Comparison of ENCODE assay signal across 30 cellular contexts in the genomic region with DNA sequence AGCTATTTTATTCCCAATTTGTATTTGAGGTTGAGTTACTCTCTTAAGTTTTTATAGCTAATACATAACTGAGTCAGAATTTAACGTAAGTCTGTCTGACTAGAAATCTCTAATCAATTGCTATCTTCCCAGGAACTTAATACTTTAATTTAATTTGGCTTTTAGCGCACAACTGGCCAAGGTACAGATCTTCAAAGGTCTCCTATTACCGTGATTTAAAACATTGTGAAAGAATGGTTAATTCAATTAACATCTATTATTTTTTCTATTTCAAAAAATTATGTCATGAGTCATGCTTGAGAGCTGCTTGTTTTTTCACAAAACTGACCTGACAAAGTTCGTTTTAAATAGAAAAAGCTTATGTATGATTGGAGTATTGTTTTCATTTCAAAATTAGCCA. TPM values are rescaled to one million over a fixed set of nuclear protein-coding genes. Genes with fewer than 3 reads are reported as not detected.
DNase-seq lines count a peak whose midpoint lies in the region; ATAC-seq, FAIRE-seq and TF ChIP-seq lines count a peak whose summit lies in the region.
"Had no signal": no experiment of that assay in that cellular context is flagged by ENCODE, and none has a peak within 500 bp of the region (broad histone marks: within the 10 kb centered on the region; RNA-seq: fewer than 3 reads in every experiment).

No MANE protein-coding gene starts in this region.

- intact Hi-C loops in HepG2 (cut with micrococcal nuclease; ENCODE audit: unreplicated experiment) (no loop called here), right lobe of liver (cut with DNase I) (no loop called here)
- intact Hi-C loops in naive thymus-derived CD4-positive, alpha-beta T cell (cut with micrococcal nuclease): loop anchor here in 1 of 2 donors (5.0 kb wide), 1 partner anchor 65 kb away; a partner anchor contains a TSS

- CTCF ChIA-PET in HepG2 (lab: Yijun Ruan, JAX; ENCODE audit: low intra/inter-chr PET ratio, low total read pairs) (no interaction called here), SK-N-SH (lab: Yijun Ruan, JAX) (interaction anchor here (1.3 kb wide), 1 partner anchor 318 kb away, joined by 4 read pairs; a partner anchor contains a TSS)
- CTCF ChIA-PET in naive thymus-derived CD4-positive, alpha-beta T cell (lab: Charles Lee): interaction anchor here (0.6 to 1.8 kb wide), 3 partner anchors 9 to 318 kb away, joined by 3 to 4 read pairs (median 3); a partner anchor contains a TSS

- H4K20me1 ChIP-seq in HepG2 (ENCODE audit: insufficient read depth, low read length) (no peaks in the 10 kb centered on the region), SK-N-SH (ENCODE audit: insufficient read depth) (no peaks in the 10 kb centered on the region)
- H4K20me1 ChIP-seq: BLaER1 had no signal

- H3K79me2 ChIP-seq in HepG2 (ENCODE audit: insufficient read depth, low read length) (no peaks in the 10 kb centered on the region), SK-N-SH (ENCODE audit: insufficient read depth) (no peaks in the 10 kb centered on the region)

- no peak overlapping the region for H2AFZ ChIP-seq in HepG2 (ENCODE audit: low read length)
- H2AFZ ChIP-seq in SK-N-SH (ENCODE audit: low read depth): peak overlapping the region; percentile 30; the same call in 1 of the 2 replicates

- no peaks in the 10 kb centered on the region for H3K4me1 ChIP-seq in HepG2 (ENCODE audit: insufficient read depth, low read length)
- peaks cover 0 to 23% (median 11%) of the 10 kb centered on the region in 4 donors for H3K4me1 ChIP-seq in right lobe of liver
- H3K4me1 ChIP-seq in SK-N-SH (ENCODE audit: control insufficient read depth in 1 of 2, insufficient read depth in 2 of 2, low read depth in 1 of 2, low read length in 1 of 2): no peaks in the 10 kb centered on the region
- H3K4me1 ChIP-seq in naive thymus-derived CD4-positive, alpha-beta T cell (ENCODE audit: control insufficient read depth in 2 of 2, insufficient read depth in 2 of 2, low read length in 2 of 2): no peaks in the 10 kb centered on the region
- H3K4me1 ChIP-seq: BE2C, BLaER1 had no signal

- H3F3A ChIP-seq in SK-N-SH (replicated peaks; ENCODE audit: insufficient read depth): peaks cover 7% of the 10 kb centered on the region

- TF ChIP-seq EP300 in HepG2 (IDR thresholded peaks at IDR 0.05; ENCODE audit: low read depth in 2 of 2, low read length in 2 of 2) (no peak), HepG2 (CRISPR knock-in tag; IDR thresholded peaks at IDR 0.05; ENCODE audit: borderline replicate concordance) (no peak), SK-N-SH (IDR thresholded peaks at IDR 0.05; ENCODE audit: borderline replicate concordance in 1 of 2, low read depth in 1 of 2, low read length in 1 of 2) (no peak)

- H3K27me3 ChIP-seq in HepG2 (ENCODE audit: control insufficient read depth in 1 of 2, insufficient read depth in 2 of 2, low read length in 2 of 2) (no peaks in the 10 kb centered on the region; a peak in 1 of 5 replicates), right lobe of liver (no peaks in the 10 kb centered on the region), SK-N-SH (ENCODE audit: insufficient read depth) (no peaks in the 10 kb centered on the region)
- H3K27me3 ChIP-seq in naive thymus-derived CD4-positive, alpha-beta T cell (ENCODE audit: control insufficient read depth in 2 of 2, insufficient read depth in 2 of 2, low read length in 2 of 2): no peaks in the 10 kb centered on the region
- H3K27me3 ChIP-seq: BE2C, BLaER1 had no signal

- WGBS in HepG2 (ENCODE audit: low lambda C conversion rate): 98% methylated on average over 4 of the region's 4 CpGs
- 89% methylated on average over 4 of the region's 4 CpGs for WGBS in right lobe of liver (ENCODE audit: insufficient coverage, low coverage, low lambda C conversion rate, missing lambda C conversion rate)
- 31% methylated on average over 4 of the region's 4 CpGs for WGBS in SK-N-SH (ENCODE audit: low lambda C conversion rate)

- TF ChIP-seq CTCF in HepG2 (CRISPR knock-in tag; IDR thresholded peaks at IDR 0.05) (no peak), right lobe of liver (IDR thresholded peaks at IDR 0.05) (no peak), SK-N-SH (IDR thresholded peaks at IDR 0.05) (no peak)

- TF ChIP-seq POLR2A in HepG2 (IDR thresholded peaks at IDR 0.05; ENCODE audit: insufficient read depth in 1 of 2, low read depth in 2 of 2, low read length in 2 of 2): no peak
- TF ChIP-seq POLR2A in right lobe of liver (IDR thresholded peaks at IDR 0.05): no peak

- no peaks in the 10 kb centered on the region for H3K36me3 Mint-ChIP-seq in naive thymus-derived CD4-positive, alpha-beta T cell
- H3K36me3 Mint-ChIP-seq: CD14-positive monocyte; CD4-positive, alpha-beta memory T cell; CD4-positive, CD25-positive, alpha-beta regulatory T cell; CD8-positive, alpha-beta memory T cell had no signal

- no peak overlapping the region for H3K27ac ChIP-seq in HepG2 (ENCODE audit: extremely low read length, insufficient read depth, low read length)
- no peak overlapping the region for H3K27ac ChIP-seq in right lobe of liver
- H3K27ac ChIP-seq in SK-N-SH (ENCODE audit: low read depth in 2 of 2, low read length in 1 of 2): no peak overlapping the region
- no peak overlapping the region for H3K27ac ChIP-seq in naive thymus-derived CD4-positive, alpha-beta T cell (ENCODE audit: low read depth, low read length)
- H3K27ac ChIP-seq: BLaER1 had no signal

- no peak for ATAC-seq in HepG2
- ATAC-seq in right lobe of liver: no peak
- ATAC-seq in GM19455 (IDR thresholded peaks at IDR 0.05; ENCODE audit: unreplicated experiment): no peak
- no peak for ATAC-seq in naive thymus-derived CD4-positive, alpha-beta T cell
- ATAC-seq: GM12878 had no signal

- peaks cover 9 to 19% of the 10 kb centered on the region in 2 experiments for H3K36me3 ChIP-seq in HepG2 (replicated peaks in 1 of 2; ENCODE audit: control insufficient read depth in 1 of 2, insufficient read depth in 2 of 2, low read length in 2 of 2)
- peaks cover 0 to 15% (median 6%) of the 10 kb centered on the region in 4 donors for H3K36me3 ChIP-seq in right lobe of liver
- no peaks in the 10 kb centered on the region for H3K36me3 ChIP-seq in SK-N-SH (replicated peaks in 1 of 2; ENCODE audit: control insufficient read depth in 1 of 2, insufficient read depth in 2 of 2, low read length in 1 of 2)
- H3K36me3 ChIP-seq in naive thymus-derived CD4-positive, alpha-beta T cell (ENCODE audit: control insufficient read depth in 2 of 3, insufficient read depth in 3 of 3, low read length in 3 of 3): no peaks in the 10 kb centered on the region
- H3K36me3 ChIP-seq: BE2C, BLaER1 had no signal

- H3K9ac ChIP-seq in HepG2 (ENCODE audit: insufficient read depth, low read depth, low read length) (no peak overlapping the region), SK-N-SH (no peak overlapping the region)
- H3K9ac ChIP-seq: BLaER1 had no signal

- H3K4me3 Mint-ChIP-seq in naive thymus-derived CD4-positive, alpha-beta T cell: no peak overlapping the region
- H3K4me3 Mint-ChIP-seq: CD14-positive monocyte; CD4-positive, CD25-positive, alpha-beta regulatory T cell; CD8-positive, alpha-beta memory T cell had no signal

- no peaks in the 10 kb centered on the region for H3K4me1 Mint-ChIP-seq in naive thymus-derived CD4-positive, alpha-beta T cell
- H3K4me1 Mint-ChIP-seq: CD4-positive, alpha-beta memory T cell; CD8-positive, alpha-beta memory T cell had no signal

- no peak overlapping the region for H3K27ac Mint-ChIP-seq in naive thymus-derived CD4-positive, alpha-beta T cell
- H3K27ac Mint-ChIP-seq: CD14-positive monocyte; CD4-positive, CD25-positive, alpha-beta regulatory T cell; CD8-positive, alpha-beta memory T cell had no signal

- H3K9me3 ChIP-seq in HepG2 (ENCODE audit: low read length) (no peaks in the 10 kb centered on the region), right lobe of liver (no peaks in the 10 kb centered on the region), SK-N-SH (no peaks in the 10 kb centered on the region)
- H3K9me3 ChIP-seq in naive thymus-derived CD4-positive, alpha-beta T cell (ENCODE audit: control insufficient read depth in 2 of 3, low read length in 3 of 3): no peaks in the 10 kb centered on the region
- H3K9me3 ChIP-seq: BE2C, BLaER1 had no signal

- DNase-seq in HepG2 (ENCODE audit: low spot score) (no peak), right lobe of liver (no peak), NCI-H82 (lab: John Stamatoyannopoulos, UW) (peak; percentile 53), SK-N-SH (no peak), NCI-H2227 treated with DMSO at 0.1 percent for 48 hours (lab: John Stamatoyannopoulos, UW) (no peak)
- no peak for DNase-seq in naive thymus-derived CD4-positive, alpha-beta T cell
- DNase-seq: 8988T; ACHN; BE2C; C1 segment of cervical spinal cord; CD4-positive, alpha-beta memory T cell; CD4-positive, CD25-positive, alpha-beta regulatory T cell; CD8-positive, alpha-beta memory T cell; COR-L47; DMS 273 treated with DMSO at 0.1 percent for 48 hours; DMS153; DMS53; DMS79; DND-41; EL; GDM1 had no signal

- H3K4me2 ChIP-seq in HepG2 (ENCODE audit: low read depth, low read length): no peak overlapping the region
- H3K4me2 ChIP-seq in SK-N-SH: no peak overlapping the region
- H3K4me2 ChIP-seq: BLaER1 had no signal

- POLR2A ChIA-PET in HepG2 (lab: Yijun Ruan, JAX): no interaction called here
- POLR2A ChIA-PET in SK-N-SH (lab: Yijun Ruan, JAX): no interaction called here
- POLR2A ChIA-PET in naive thymus-derived CD4-positive, alpha-beta T cell (lab: Charles Lee): interaction anchor here (0.9 kb wide), 1 partner anchor 22 kb away, joined by 3 read pairs; a partner anchor contains a TSS

- H3K27me3 Mint-ChIP-seq in naive thymus-derived CD4-positive, alpha-beta T cell: peaks cover 0 to 17% (median 6%) of the 10 kb centered on the region in 5 donors

- H3K9me3 Mint-ChIP-seq in naive thymus-derived CD4-positive, alpha-beta T cell: peaks cover 0 to 2% (median 0%) of the 10 kb centered on the region in 11 donors
- H3K9me3 Mint-ChIP-seq: CD4-positive, alpha-beta memory T cell; CD4-positive, CD25-positive, alpha-beta regulatory T cell; CD8-positive, alpha-beta memory T cell had no signal

- no peaks in the 10 kb centered on the region for H3K9me2 ChIP-seq in SK-N-SH

- no peak overlapping the region for H3K4me3 ChIP-seq in HepG2 (replicated peaks in 1 of 3; ENCODE audit: insufficient read depth in 1 of 3, low read depth in 2 of 3, low read length in 3 of 3)
- H3K4me3 ChIP-seq in right lobe of liver: no peak overlapping the region
- H3K4me3 ChIP-seq in SK-N-SH (ENCODE audit: low read depth in 2 of 2, low read length in 1 of 2): no peak overlapping the region
- no peak overlapping the region for H3K4me3 ChIP-seq in naive thymus-derived CD4-positive, alpha-beta T cell (ENCODE audit: low read length)
- H3K4me3 ChIP-seq: BLaER1, GM12878 had no signal

- in situ Hi-C loops in HepG2 (cut with HindIII; ENCODE audit: extremely low pct_ligation_motif_present, low pct_unique_long_range_greater_than_20kb): no loop called here

- FAIRE-seq in HepG2 (lab: Jason Lieb, UNC) (no peak), endometrium (lab: Jason Lieb, UNC) (peak; percentile 63)
- FAIRE-seq: A204.1, GM12878, GM12892, GM18507 had no signal

- TSS peak; percentile 19 for BruUV-seq in HepG2 (replicated peaks; lab: Mats Ljungman, UMichigan)

- no peak for TF ChIP-seq RAD21 in HepG2 (CRISPR knock-in tag; IDR thresholded peaks at IDR 0.05)
- TF ChIP-seq RAD21 in SK-N-SH (IDR thresholded peaks at IDR 0.05; ENCODE audit: low read length): no peak

RNA-seq across cellular contexts. Expression of a gene that starts 22.0 kb away (rescaled TPM):
- 38.7 and 61.2 TPM in 2 replicates for total RNA-seq in HepG2 (2016; rRNA removed; fragmentation: Illumina TruSeq; extraction: Trizol)
- total RNA-seq in HepG2 (2016; cell fraction: cytosol; rRNA removed; fragmentation: Illumina TruSeq; extraction: Trizol; ENCODE audit: low read depth): 80.9 and 88.4 TPM in 2 replicates
- 38.8 and 49.0 TPM in 2 replicates for total RNA-seq in HepG2 (2016; cell fraction: insoluble cytoplasmic fraction; rRNA removed; fragmentation: Illumina TruSeq; extraction: Trizol)
- total RNA-seq in HepG2 (2016; cell fraction: membrane; rRNA removed; fragmentation: Illumina TruSeq; extraction: Trizol): 93.3 and 109 TPM in 2 replicates
- total RNA-seq in HepG2 (2016; cell fraction: nucleus; rRNA removed; fragmentation: Illumina TruSeq; extraction: Trizol): 45.0 and 51.2 TPM in 2 replicates
- polyA plus RNA-seq in HepG2 (2011; rRNA removed): 54.9 and 64.0 TPM in 2 replicates
- polyA plus RNA-seq in HepG2 (2011; cell fraction: cytosol; rRNA removed): 12.2 and 21.4 TPM in 2 replicates
- polyA plus RNA-seq in HepG2 (2011; cell fraction: nucleus; rRNA removed): 15.8 and 25.0 TPM in 2 replicates
- polyA plus RNA-seq in HepG2 (2012): 9.0 and 34.2 TPM in 2 replicates
- polyA plus RNA-seq in HepG2 (2016; cell fraction: cytosol; fragmentation: Illumina TruSeq; extraction: Trizol; ENCODE audit: low read depth): 110 and 124 TPM in 2 replicates
- 45.8 and 54.7 TPM in 2 replicates for polyA plus RNA-seq in HepG2 (2016; cell fraction: insoluble cytoplasmic fraction; fragmentation: Illumina TruSeq; extraction: Trizol; ENCODE audit: low read depth)
- 99.5 and 101 TPM in 2 replicates for polyA plus RNA-seq in HepG2 (2016; cell fraction: membrane; fragmentation: Illumina TruSeq; extraction: Trizol; ENCODE audit: low read depth)
- polyA plus RNA-seq in HepG2 (2016; cell fraction: nucleus; fragmentation: Illumina TruSeq; extraction: Trizol; ENCODE audit: insufficient read depth, low read depth): 54.3 and 81.9 TPM in 2 replicates
- polyA minus RNA-seq in HepG2 (2011; rRNA and poly(A)+ RNA removed; ENCODE audit: low replicate concordance): 58.3 and 120 TPM in 2 replicates
- polyA minus RNA-seq in HepG2 (2011; cell fraction: cytosol; rRNA and poly(A)+ RNA removed): 6.7 and 15.7 TPM in 2 replicates
- 69.3 and 164 TPM in 2 replicates for polyA minus RNA-seq in HepG2 (2011; cell fraction: nucleus; rRNA and poly(A)+ RNA removed)
- total RNA-seq in right lobe of liver: 10 to 100 TPM; 22.0 to 31.9 (median 27.4) TPM
- polyA plus RNA-seq in SK-N-SH (2012; rRNA removed): 7.9 and 8.7 TPM in 2 replicates
- 9.8 and 10.7 TPM in 2 replicates for polyA plus RNA-seq in SK-N-SH (2012; cell fraction: cytosol; rRNA removed)
- polyA plus RNA-seq in SK-N-SH (2012; cell fraction: nucleus; rRNA removed): 7.3 and 7.5 TPM in 2 replicates
- total RNA-seq in naive thymus-derived CD4-positive, alpha-beta T cell: 10 to 100 TPM; 11.5 to 15.4 (median 14.5) TPM
- polyA plus RNA-seq in naive thymus-derived CD4-positive, alpha-beta T cell: 10 to 100 TPM; 47.8 to 48.4 TPM

RNA-seq across cellular contexts. Expression of a gene that starts 48.6 kb away (rescaled TPM):
- 34.6 and 42.4 TPM in 2 replicates for total RNA-seq in HepG2 (2016; rRNA removed; fragmentation: Illumina TruSeq; extraction: Trizol)
- total RNA-seq in HepG2 (2016; cell fraction: cytosol; rRNA removed; fragmentation: Illumina TruSeq; extraction: Trizol; ENCODE audit: low read depth): 5.4 and 5.6 TPM in 2 replicates
- 32.0 and 42.9 TPM in 2 replicates for total RNA-seq in HepG2 (2016; cell fraction: insoluble cytoplasmic fraction; rRNA removed; fragmentation: Illumina TruSeq; extraction: Trizol)
- 8.5 and 10.8 TPM in 2 replicates for total RNA-seq in HepG2 (2016; cell fraction: membrane; rRNA removed; fragmentation: Illumina TruSeq; extraction: Trizol)
- 9.2 and 16.4 TPM in 2 replicates for total RNA-seq in HepG2 (2016; cell fraction: nucleus; rRNA removed; fragmentation: Illumina TruSeq; extraction: Trizol)
- polyA plus RNA-seq in HepG2 (2011; rRNA removed): 14.7 and 19.7 TPM in 2 replicates
- 11.7 and 21.6 TPM in 2 replicates for polyA plus RNA-seq in HepG2 (2011; cell fraction: cytosol; rRNA removed)
- polyA plus RNA-seq in HepG2 (2011; cell fraction: nucleus; rRNA removed): 3.0 and 5.4 TPM in 2 replicates
- 12.4 and 13.2 TPM in 2 replicates for polyA plus RNA-seq in HepG2 (2012)
- 4.6 and 5.3 TPM in 2 replicates for polyA plus RNA-seq in HepG2 (2016; cell fraction: cytosol; fragmentation: Illumina TruSeq; extraction: Trizol; ENCODE audit: low read depth)
- polyA plus RNA-seq in HepG2 (2016; cell fraction: insoluble cytoplasmic fraction; fragmentation: Illumina TruSeq; extraction: Trizol; ENCODE audit: low read depth): 41.5 and 42.2 TPM in 2 replicates
- polyA plus RNA-seq in HepG2 (2016; cell fraction: membrane; fragmentation: Illumina TruSeq; extraction: Trizol; ENCODE audit: low read depth): 7.8 and 9.4 TPM in 2 replicates
- polyA plus RNA-seq in HepG2 (2016; cell fraction: nucleus; fragmentation: Illumina TruSeq; extraction: Trizol; ENCODE audit: insufficient read depth, low read depth): 22.9 and 25.4 TPM in 2 replicates
- polyA minus RNA-seq in HepG2 (2011; rRNA and poly(A)+ RNA removed; ENCODE audit: low replicate concordance): 12.1 and 18.4 TPM in 2 replicates
- polyA minus RNA-seq in HepG2 (2011; cell fraction: cytosol; rRNA and poly(A)+ RNA removed): 7.5 and 9.4 TPM in 2 replicates
- polyA minus RNA-seq in HepG2 (2011; cell fraction: nucleus; rRNA and poly(A)+ RNA removed): 4.6 and 9.7 TPM in 2 replicates
- 10 to 100 TPM; 14.1 to 18.4 (median 15.3) TPM for total RNA-seq in right lobe of liver
- polyA plus RNA-seq in SK-N-SH (2012; rRNA removed): 30.2 and 55.3 TPM in 2 replicates
- 41.4 and 53.1 TPM in 2 replicates for polyA plus RNA-seq in SK-N-SH (2012; cell fraction: cytosol; rRNA removed)
- polyA plus RNA-seq in SK-N-SH (2012; cell fraction: nucleus; rRNA removed): 17.4 and 33.9 TPM in 2 replicates
- 10 to 100 TPM in 4 of 5 experiments, 1 to 10 TPM in 1; 9.3 to 29.9 (median 23.6) TPM for total RNA-seq in naive thymus-derived CD4-positive, alpha-beta T cell
- polyA plus RNA-seq in naive thymus-derived CD4-positive, alpha-beta T cell: 10 to 100 TPM; 63.1 to 85.8 TPM

RNA-seq across cellular contexts. Expression of a gene that starts 49.9 kb away (rescaled TPM):
- total RNA-seq in HepG2 (2016; rRNA removed; fragmentation: Illumina TruSeq; extraction: Trizol) (152 and 337 TPM in 2 replicates), right lobe of liver (100 to 1,000 TPM; 316 to 610 (median 469) TPM)
- total RNA-seq in HepG2 (2016; cell fraction: cytosol; rRNA removed; fragmentation: Illumina TruSeq; extraction: Trizol; ENCODE audit: low read depth): 15.8 and 21.4 TPM in 2 replicates
- total RNA-seq in HepG2 (2016; cell fraction: insoluble cytoplasmic fraction; rRNA removed; fragmentation: Illumina TruSeq; extraction: Trizol): 142 and 328 TPM in 2 replicates
- 27.3 and 39.9 TPM in 2 replicates for total RNA-seq in HepG2 (2016; cell fraction: membrane; rRNA removed; fragmentation: Illumina TruSeq; extraction: Trizol)
- total RNA-seq in HepG2 (2016; cell fraction: nucleus; rRNA removed; fragmentation: Illumina TruSeq; extraction: Trizol): 355 and 402 TPM in 2 replicates
- polyA plus RNA-seq in HepG2 (2011; rRNA removed) (281 and 284 TPM in 2 replicates), SK-N-SH (2012; rRNA removed) (19.6 and 27.0 TPM in 2 replicates)
- polyA plus RNA-seq in HepG2 (2011; cell fraction: cytosol; rRNA removed): 92.5 and 172 TPM in 2 replicates
- 286 and 387 TPM in 2 replicates for polyA plus RNA-seq in HepG2 (2011; cell fraction: nucleus; rRNA removed)
- 210 and 251 TPM in 2 replicates for polyA plus RNA-seq in HepG2 (2012)
- 15.3 and 18.6 TPM in 2 replicates for polyA plus RNA-seq in HepG2 (2016; cell fraction: cytosol; fragmentation: Illumina TruSeq; extraction: Trizol; ENCODE audit: low read depth)
- polyA plus RNA-seq in HepG2 (2016; cell fraction: insoluble cytoplasmic fraction; fragmentation: Illumina TruSeq; extraction: Trizol; ENCODE audit: low read depth): 118 and 125 TPM in 2 replicates
- polyA plus RNA-seq in HepG2 (2016; cell fraction: membrane; fragmentation: Illumina TruSeq; extraction: Trizol; ENCODE audit: low read depth): 19.9 and 24.7 TPM in 2 replicates
- 455 and 463 TPM in 2 replicates for polyA plus RNA-seq in HepG2 (2016; cell fraction: nucleus; fragmentation: Illumina TruSeq; extraction: Trizol; ENCODE audit: insufficient read depth, low read depth)
- polyA minus RNA-seq in HepG2 (2011; rRNA and poly(A)+ RNA removed; ENCODE audit: low replicate concordance): 0.12 and 62.8 TPM in 2 replicates
- polyA minus RNA-seq in HepG2 (2011; cell fraction: cytosol; rRNA and poly(A)+ RNA removed): 96.0 and 152 TPM in 2 replicates
- polyA minus RNA-seq in HepG2 (2011; cell fraction: nucleus; rRNA and poly(A)+ RNA removed): 417 and 536 TPM in 2 replicates
- polyA plus RNA-seq in SK-N-SH (2012; cell fraction: cytosol; rRNA removed): 25.4 and 30.5 TPM in 2 replicates
- 16.4 and 46.1 TPM in 2 replicates for polyA plus RNA-seq in SK-N-SH (2012; cell fraction: nucleus; rRNA removed)
- total RNA-seq in naive thymus-derived CD4-positive, alpha-beta T cell: not detected
- not detected for polyA plus RNA-seq in naive thymus-derived CD4-positive, alpha-beta T cell
- total RNA-seq: CD4-positive, alpha-beta memory T cell; CD4-positive, CD25-positive, alpha-beta regulatory T cell; G401 had no signal
- polyA plus RNA-seq: CD14-positive monocyte; CD4-positive, alpha-beta memory T cell; CD4-positive, CD25-positive, alpha-beta regulatory T cell; CD8-positive, alpha-beta memory T cell had no signal

Comparison
In these comparisons a context has a peak if more than half of its experiments do, and no peak if none do; other contexts are left out.
1. RNA of a gene that starts 49.9 kb away (total RNA-seq): 316 to 610 TPM in right lobe of liver and 15.8 to 402 TPM in HepG2; not detected in naive thymus-derived CD4-positive, alpha-beta T cell; every median in the first group is over 10 times any median in the second.